Comparison of ENCODE assay signal across 8 cellular contexts in genomic region chr1:94873520-94874351, GRCh38. TPM values are rescaled to one million over a fixed set of nuclear protein-coding genes. Genes with fewer than 3 reads are reported as not detected.
DNase-seq lines count a peak whose midpoint lies in the region; ATAC-seq and TF ChIP-seq lines count a peak whose summit lies in the region.

No MANE protein-coding gene starts in this region.

- no peaks in the 10 kb centered on the region for H3K9me3 ChIP-seq in MG63

- H3K27me3 ChIP-seq in MG63 = no peaks in the 10 kb centered on the region

- no peaks in the 10 kb centered on the region for H3K36me3 ChIP-seq in MG63

- ATAC-seq in GM18868 (IDR thresholded peaks at IDR 0.05; ENCODE audit: unreplicated experiment) (peak; percentile 89), GM21528 (IDR thresholded peaks at IDR 0.05; ENCODE audit: low FRiP score, unreplicated experiment) (no peak)

- no peak for TF ChIP-seq CTCF in choroid plexus epithelial cell (conservative IDR thresholded peaks at IDR 0.05; ENCODE audit: low read depth, low read length)

- DNase-seq in NCI-H146 treated with DMSO at 0.1 percent for 48 hours (lab: John Stamatoyannopoulos, UW; ENCODE audit: unreplicated experiment) = peak; percentile 31
- peak; percentile 34 for DNase-seq in choroid plexus epithelial cell (ENCODE audit: low read depth)
- DNase-seq in nucleus accumbens (lab: John Stamatoyannopoulos, UW) = peak in 53 of 56 donors; percentile 12 to 92 (median 64)
- DNase-seq in MG63 = no peak
- no peak for DNase-seq in OCI-M2 (lab: John Stamatoyannopoulos, UW; ENCODE audit: unreplicated experiment)
- DNase-seq in activated CD8-positive, alpha-beta memory T cell treated with anti-CD3 and anti-CD28 coated beads for 24 hours = no peak

- H3K4me3 ChIP-seq in choroid plexus epithelial cell (ENCODE audit: low read depth, low read length) = no peak overlapping the region
- no peak overlapping the region for H3K4me3 ChIP-seq in MG63

RNA-seq across cellular contexts. Expression of gene CNN3, which starts 53.2 kb away (rescaled TPM):
- total RNA-seq in MG63 (2014; rRNA removed; shearing (Covaris generic); ENCODE audit: low replicate concordance) = 129 and 169 TPM in 2 replicates

RNA-seq across cellular contexts. Expression of gene SLC44A3, which starts 53.6 kb away (rescaled TPM):
- 0.26 and 0.57 TPM in 2 replicates for total RNA-seq in MG63 (2014; rRNA removed; shearing (Covaris generic); ENCODE audit: low replicate concordance)

Comparison
In these comparisons a context has a peak if more than half of its experiments do, and no peak if none do; other contexts are left out.
1. DNase-seq: peak in NCI-H146 treated with DMSO at 0.1 percent for 48 hours (single experiment), choroid plexus epithelial cell (single experiment) and nucleus accumbens (53 of 56); none in MG63 (single experiment), OCI-M2 (single experiment) and activated CD8-positive, alpha-beta memory T cell treated with anti-CD3 and anti-CD28 coated beads for 24 hours (single experiment).